11 cellular contexts compared by ENCODE assay signal in genomic region chr17:76273435-76273921, GRCh38. TPM values are rescaled to one million over a fixed set of nuclear protein-coding genes. Genes with fewer than 3 reads are reported as not detected.
A peak's percentile ranks its signal among the peaks of the same experiment; 100 is the strongest.
DNase-seq lines count a peak whose midpoint lies in the region; ATAC-seq and TF ChIP-seq lines count a peak whose summit lies in the region.
"Had no signal": no experiment of that assay in that cellular context is flagged by ENCODE, and none has a peak within 500 bp of the region (broad histone marks: within the 10 kb centered on the region; RNA-seq: fewer than 3 reads in every experiment).

No MANE protein-coding gene starts in this region.

- TF ChIP-seq CTCF in RWPE1 (conservative IDR thresholded peaks at IDR 0.05; ENCODE audit: low read depth) = no peak
- TF ChIP-seq CTCF in gastrocnemius medialis (IDR thresholded peaks at IDR 0.05 in 4 of 5, conservative IDR thresholded peaks at IDR 0.05 in 1 of 5) = no peak

- peaks cover 70% of the 10 kb centered on the region for H3K4me1 Mint-ChIP-seq in activated CD4-positive, alpha-beta T cell treated with anti-CD3 and anti-CD28 coated beads for 36 hours

- intact Hi-C loops in activated CD4-positive, alpha-beta T cell treated with anti-CD3 and anti-CD28 coated beads for 36 hours (cut with DNase I, micrococcal nuclease) = loop anchor here (2.0 to 10.0 kb wide), 3 partner anchors 27 to 495 kb away; partner anchors contain the start of gene MRPL38 (in 1 of the 2)
- intact Hi-C loops in gastrocnemius medialis (cut with DNase I; ENCODE audit: low total_unique reads) = no loop called here

- peaks cover 31% of the 10 kb centered on the region for H3K36me3 Mint-ChIP-seq in activated CD4-positive, alpha-beta T cell treated with anti-CD3 and anti-CD28 coated beads for 36 hours (ENCODE audit: low read depth)

- H3K27me3 Mint-ChIP-seq in activated CD4-positive, alpha-beta T cell treated with anti-CD3 and anti-CD28 coated beads for 36 hours = no peaks in the 10 kb centered on the region

- no peak overlapping the region for H3K4me3 ChIP-seq in effector memory CD4-positive, alpha-beta T cell (ENCODE audit: insufficient read depth, low read depth, low read length, poor library complexity, severe bottlenecking)
- H3K4me3 ChIP-seq in gastrocnemius medialis = no peak overlapping the region

- in situ Hi-C loops in gastrocnemius medialis (cut with MboI; ENCODE audit: low sequenced_read_pairs in 4 of 4) = no loop called here

- peak; percentile 40 for DNase-seq in activated CD4-positive, alpha-beta T cell treated with anti-CD3 and anti-CD28 coated beads for 36 hours
- no peak for DNase-seq in activated CD4-positive, alpha-beta T cell treated with anti-CD3 and anti-CD28 coated beads, Interleukin-2, amount 50 U/mL, for 1 hour
- no peak for DNase-seq in RWPE1 (ENCODE audit: low spot score)
- no peak for DNase-seq in effector memory CD4-positive, alpha-beta T cell
- DNase-seq in gastrocnemius medialis = no peak
- DNase-seq in 8988T = no peak
- DNase-seq: NCI-H1105 treated with DMSO at 0.1 percent for 48 hours; NK-92 treated with Interleukin-12 subunit alpha and Interleukin-12 subunit beta, amount 100 ng/mL, for 24 hours had no signal

- POLR2A ChIA-PET in activated CD4-positive, alpha-beta T cell treated with anti-CD3 and anti-CD28 coated beads for 36 hours (lab: Charles Lee) = interaction anchor here (1.4 to 3.9 kb wide), 6 partner anchors 9 to 152 kb away, joined by 4 to 29 read pairs (median 7); no protein-coding TSS in a partner anchor
- POLR2A ChIA-PET in RWPE1 (lab: Yijun Ruan, JAX; ENCODE audit: low non-redundant PET) = no interaction called here

- no peaks in the 10 kb centered on the region for H3K9me3 ChIP-seq in effector memory CD4-positive, alpha-beta T cell (ENCODE audit: control insufficient read depth, low read length)
- H3K9me3 ChIP-seq in gastrocnemius medialis = no peaks in the 10 kb centered on the region

- H3K9me3 Mint-ChIP-seq in activated CD4-positive, alpha-beta T cell treated with anti-CD3 and anti-CD28 coated beads for 36 hours (ENCODE audit: low read depth) = no peaks in the 10 kb centered on the region

- H3K4me1 ChIP-seq in effector memory CD4-positive, alpha-beta T cell (ENCODE audit: control insufficient read depth, insufficient read depth, low read length, poor library complexity, severe bottlenecking) = peaks cover 55% of the 10 kb centered on the region
- H3K4me1 ChIP-seq in gastrocnemius medialis = peaks cover 41 to 46% of the 10 kb centered on the region in 2 donors

- no peak for ATAC-seq in activated CD4-positive, alpha-beta T cell treated with anti-CD3 and anti-CD28 coated beads for 36 hours
- ATAC-seq in gastrocnemius medialis = no peak
- ATAC-seq in HG02763 (IDR thresholded peaks at IDR 0.05; ENCODE audit: unreplicated experiment) = no peak
- no peak for ATAC-seq in GM19452 (IDR thresholded peaks at IDR 0.05; ENCODE audit: unreplicated experiment)

- TF ChIP-seq POLR2A in gastrocnemius medialis (IDR thresholded peaks at IDR 0.05) = no peak

- no peaks in the 10 kb centered on the region for H3K27me3 ChIP-seq in effector memory CD4-positive, alpha-beta T cell (replicated peaks; ENCODE audit: control insufficient read depth, insufficient read depth, low read length, poor library complexity, severe bottlenecking)
- no peaks in the 10 kb centered on the region for H3K27me3 ChIP-seq in gastrocnemius medialis

- H3K27ac ChIP-seq in RWPE1 (peak overlapping the region; percentile 93), gastrocnemius medialis (peak overlapping the region; percentile 90 to 98 (median 95))
- H3K27ac ChIP-seq in effector memory CD4-positive, alpha-beta T cell (ENCODE audit: insufficient read depth, low read length, poor library complexity, severe bottlenecking) = peak overlapping the region; percentile 87
- H3K27ac ChIP-seq: HL-60 had no signal

- peak overlapping the region; percentile 98 for H3K27ac Mint-ChIP-seq in activated CD4-positive, alpha-beta T cell treated with anti-CD3 and anti-CD28 coated beads for 36 hours

- CTCF ChIA-PET in activated CD4-positive, alpha-beta T cell treated with anti-CD3 and anti-CD28 coated beads for 36 hours (lab: Charles Lee) = interaction anchor here (0.7 to 3.4 kb wide), 8 partner anchors 22 to 168 kb away, joined by 3 to 13 read pairs (median 4); no protein-coding TSS in a partner anchor
- CTCF ChIA-PET in RWPE1 (lab: Yijun Ruan, JAX) = interaction anchor here (0.5 to 0.7 kb wide), 2 partner anchors 58 to 150 kb away, joined by 3 read pairs; no protein-coding TSS in a partner anchor

- H3K4me3 Mint-ChIP-seq in activated CD4-positive, alpha-beta T cell treated with anti-CD3 and anti-CD28 coated beads for 36 hours = peak overlapping the region; percentile 96

- peaks cover 12% of the 10 kb centered on the region for H3K36me3 ChIP-seq in effector memory CD4-positive, alpha-beta T cell (ENCODE audit: control insufficient read depth, insufficient read depth, low read length)
- no peaks in the 10 kb centered on the region for H3K36me3 ChIP-seq in gastrocnemius medialis

RNA-seq across cellular contexts. Expression of gene UBALD2, which starts 8.3 kb away (rescaled TPM):
- 100 to 1,000 TPM; 299 to 639 TPM for total RNA-seq in activated CD4-positive, alpha-beta T cell treated with anti-CD3 and anti-CD28 coated beads for 36 hours
- 100 to 1,000 TPM in 1 of 4 donors, 10 to 100 TPM in 3; 28.9 to 151 (median 52.2) TPM for total RNA-seq in gastrocnemius medialis

RNA-seq across cellular contexts. Expression of gene RNF157, which starts 33.2 kb away (rescaled TPM):
- total RNA-seq in activated CD4-positive, alpha-beta T cell treated with anti-CD3 and anti-CD28 coated beads for 36 hours = 10 to 100 TPM; 24.0 to 39.4 TPM
- total RNA-seq in gastrocnemius medialis = 100 to 1,000 TPM in 1 of 4 donors, 10 to 100 TPM in 3; 50.5 to 142 (median 85.3) TPM

RNA-seq across cellular contexts. Expression of gene QRICH2, which starts 34.6 kb away (rescaled TPM):
- 1 to 10 TPM in 1 of 2 experiments, under 1 TPM in 1; 0.63 to 1.2 TPM for total RNA-seq in activated CD4-positive, alpha-beta T cell treated with anti-CD3 and anti-CD28 coated beads for 36 hours
- total RNA-seq in gastrocnemius medialis = 1 to 10 TPM in 3 of 4 donors, under 1 TPM in 1; 0.59 to 2.4 (median 1.1) TPM
